In the genomic region with DNA sequence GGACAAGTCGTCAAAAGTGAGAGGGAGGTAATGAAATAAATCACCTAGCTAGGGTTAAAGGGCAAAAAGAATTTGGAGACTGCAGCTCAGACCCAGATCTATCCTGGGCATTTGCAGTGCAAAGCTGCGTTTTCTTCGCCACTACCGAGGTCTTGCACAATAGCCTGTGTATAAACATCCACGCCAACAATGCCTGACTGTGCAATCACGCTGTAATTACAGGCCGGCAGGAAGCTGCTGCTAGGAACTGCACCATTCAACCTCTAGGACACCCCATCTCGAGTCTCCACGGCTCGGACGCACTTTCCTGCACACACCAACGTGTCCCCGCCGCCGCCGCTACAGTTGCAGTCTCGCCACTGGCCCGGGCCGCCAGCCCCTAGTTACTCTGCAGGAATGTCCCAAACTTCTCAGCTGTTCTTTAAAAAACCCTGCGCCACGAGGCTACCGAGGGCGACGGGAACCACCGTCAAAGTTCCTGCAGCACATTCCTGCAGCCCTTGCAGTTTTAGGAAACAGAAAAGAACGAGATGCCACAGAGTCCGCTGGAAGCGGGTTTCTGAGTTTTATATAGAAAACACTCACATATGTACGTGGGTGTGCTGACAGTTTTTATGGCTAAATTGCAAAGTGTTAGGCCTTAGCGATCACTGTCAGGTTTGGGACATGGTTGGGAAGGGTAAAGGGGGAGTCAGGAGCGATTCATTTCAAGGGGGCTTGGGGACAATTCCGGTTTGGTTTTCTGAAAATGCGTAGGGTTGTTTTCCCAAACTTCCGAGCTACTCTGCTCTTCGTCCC, we compare ENCODE assay signal across 1 cellular context.
TF ChIP-seq lines count a peak whose summit lies in the region.

No MANE protein-coding gene starts in this region.

TF ChIP-seq in A549, 52 proteins besides CTCF, POLR2A, EP300 and RAD21 (continued from another document):
- TF ChIP-seq, protein P1, sequence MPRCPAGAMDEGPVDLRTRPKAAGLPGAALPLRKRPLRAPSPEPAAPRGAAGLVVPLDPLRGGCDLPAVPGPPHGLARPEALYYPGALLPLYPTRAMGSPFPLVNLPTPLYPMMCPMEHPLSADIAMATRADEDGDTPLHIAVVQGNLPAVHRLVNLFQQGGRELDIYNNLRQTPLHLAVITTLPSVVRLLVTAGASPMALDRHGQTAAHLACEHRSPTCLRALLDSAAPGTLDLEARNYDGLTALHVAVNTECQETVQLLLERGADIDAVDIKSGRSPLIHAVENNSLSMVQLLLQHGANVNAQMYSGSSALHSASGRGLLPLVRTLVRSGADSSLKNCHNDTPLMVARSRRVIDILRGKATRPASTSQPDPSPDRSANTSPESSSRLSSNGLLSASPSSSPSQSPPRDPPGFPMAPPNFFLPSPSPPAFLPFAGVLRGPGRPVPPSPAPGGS (IDR thresholded peaks at IDR 0.05), result 0 out of 3 replicates have a peak, but pooled peaks have one; percentile 64
- peak; percentile 28 for TF ChIP-seq MAFK (IDR thresholded peaks at IDR 0.05; ENCODE audit: partially characterized antibody)
- no peak for TF ChIP-seq BHLHE40 (IDR thresholded peaks at IDR 0.05; ENCODE audit: low read depth, low read length)
- no peak for TF ChIP-seq SMC3 (IDR thresholded peaks at IDR 0.05)
- TF ChIP-seq, protein P2, sequence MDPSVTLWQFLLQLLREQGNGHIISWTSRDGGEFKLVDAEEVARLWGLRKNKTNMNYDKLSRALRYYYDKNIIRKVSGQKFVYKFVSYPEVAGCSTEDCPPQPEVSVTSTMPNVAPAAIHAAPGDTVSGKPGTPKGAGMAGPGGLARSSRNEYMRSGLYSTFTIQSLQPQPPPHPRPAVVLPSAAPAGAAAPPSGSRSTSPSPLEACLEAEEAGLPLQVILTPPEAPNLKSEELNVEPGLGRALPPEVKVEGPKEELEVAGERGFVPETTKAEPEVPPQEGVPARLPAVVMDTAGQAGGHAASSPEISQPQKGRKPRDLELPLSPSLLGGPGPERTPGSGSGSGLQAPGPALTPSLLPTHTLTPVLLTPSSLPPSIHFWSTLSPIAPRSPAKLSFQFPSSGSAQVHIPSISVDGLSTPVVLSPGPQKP (IDR thresholded peaks at IDR 0.05; ENCODE audit: low read depth, low read length), result no peak
- TF ChIP-seq SREBF2 (IDR thresholded peaks at IDR 0.05), result no peak
- no peak for TF ChIP-seq TFCP2L1 (CRISPR knock-in tag; IDR thresholded peaks at IDR 0.05)
- TF ChIP-seq NFE2L2 (conservative IDR thresholded peaks at IDR 0.05; ENCODE audit: low read length), result no peak
- no peak for TF ChIP-seq NR3C1 (IDR thresholded peaks at IDR 0.05)
- TF ChIP-seq NPAS2 (CRISPR knock-in tag; IDR thresholded peaks at IDR 0.05; ENCODE audit: borderline replicate concordance), result no peak
- TF ChIP-seq ZNF302 (CRISPR knock-in tag; IDR thresholded peaks at IDR 0.05), result no peak
- TF ChIP-seq, protein P3, sequence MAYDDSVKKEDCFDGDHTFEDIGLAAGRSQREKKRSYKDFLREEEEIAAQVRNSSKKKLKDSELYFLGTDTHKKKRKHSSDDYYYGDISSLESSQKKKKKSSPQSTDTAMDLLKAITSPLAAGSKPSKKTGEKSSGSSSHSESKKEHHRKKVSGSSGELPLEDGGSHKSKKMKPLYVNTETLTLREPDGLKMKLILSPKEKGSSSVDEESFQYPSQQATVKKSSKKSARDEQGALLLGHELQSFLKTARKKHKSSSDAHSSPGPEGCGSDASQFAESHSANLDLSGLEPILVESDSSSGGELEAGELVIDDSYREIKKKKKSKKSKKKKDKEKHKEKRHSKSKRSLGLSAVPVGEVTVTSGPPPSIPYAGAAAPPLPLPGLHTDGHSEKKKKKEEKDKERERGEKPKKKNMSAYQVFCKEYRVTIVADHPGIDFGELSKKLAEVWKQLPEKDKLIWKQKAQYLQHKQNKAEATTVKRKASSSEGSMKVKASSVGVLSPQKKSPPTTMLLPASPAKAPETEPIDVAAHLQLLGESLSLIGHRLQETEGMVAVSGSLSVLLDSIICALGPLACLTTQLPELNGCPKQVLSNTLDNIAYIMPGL (CRISPR knock-in tag; IDR thresholded peaks at IDR 0.05; ENCODE audit: borderline replicate concordance), result no peak
TF ChIP-seq in A549: peak in this region for 10.
